ENCODE assay signal across 9 cellular contexts in genomic region chr2:108215794-108216211, GRCh38. TPM values are rescaled to one million over a fixed set of nuclear protein-coding genes. Genes with fewer than 3 reads are reported as not detected.
DNase-seq lines count a peak whose midpoint lies in the region; ATAC-seq and TF ChIP-seq lines count a peak whose summit lies in the region.
"Had no signal": no experiment of that assay in that cellular context is flagged by ENCODE, and none has a peak within 500 bp of the region (broad histone marks: within the 10 kb centered on the region; RNA-seq: fewer than 3 reads in every experiment).

No MANE protein-coding gene starts in this region.

- ATAC-seq in body of pancreas: peak; percentile 79
- no peak for ATAC-seq in HG02571 (IDR thresholded peaks at IDR 0.05; ENCODE audit: unreplicated experiment)
- ATAC-seq in GM18867 (IDR thresholded peaks at IDR 0.05; ENCODE audit: unreplicated experiment): no peak

- no peaks in the 10 kb centered on the region for H3K36me3 ChIP-seq in body of pancreas (replicated peaks in 1 of 2; ENCODE audit: insufficient read depth in 1 of 2, low read depth in 2 of 2)

- DNase-seq in NCI-H1417 (lab: John Stamatoyannopoulos, UW) (peak in 2 of 3 experiments; percentile 19 to 50), NCI-H1417 treated with DMSO at 0.1 percent for 48 hours (lab: John Stamatoyannopoulos, UW) (no peak), NCI-H1092 treated with DMSO at 0.1 percent for 48 hours (lab: John Stamatoyannopoulos, UW) (peak; percentile 30), body of pancreas (peak; percentile 23 to 38 (median 28)), medulla oblongata (ENCODE audit: extremely low spot score) (peak; percentile 40)
- DNase-seq in activated CD4-positive, alpha-beta T cell treated with anti-CD3 and anti-CD28 coated beads for 4 hours: no peak

- peak in 4 of 7 experiments; percentile 30 to 34 (median 34) for TF ChIP-seq CTCF in body of pancreas (IDR thresholded peaks at IDR 0.05)

- H3K4me3 ChIP-seq in body of pancreas: no peak overlapping the region

- intact Hi-C loops in body of pancreas (cut with DNase I): no loop called here

- no peaks in the 10 kb centered on the region for H3K27me3 ChIP-seq in body of pancreas

- no peaks in the 10 kb centered on the region for H3K9me3 ChIP-seq in body of pancreas

- peaks cover 8% of the 10 kb centered on the region for H3K4me1 ChIP-seq in body of pancreas

- H3K27ac ChIP-seq in body of pancreas: peak overlapping the region in 1 of 4 donors; percentile 25

- WGBS in body of pancreas, 2 donors: 23 to 25% methylated on average over 3 of the region's 3 CpGs

- TF ChIP-seq POLR2A in body of pancreas (IDR thresholded peaks at IDR 0.05): no peak

RNA-seq across cellular contexts. Expression of gene SULT1C3, which starts 24.0 kb away (rescaled TPM):
- total RNA-seq in body of pancreas: not detected
- total RNA-seq: pulmonary artery endothelial cell had no signal

Comparison
In these comparisons a context has a peak if more than half of its experiments do, and no peak if none do; other contexts are left out.
1. DNase-seq: peak in NCI-H1417 (2 of 3), NCI-H1092 treated with DMSO at 0.1 percent for 48 hours (single experiment), body of pancreas (4 of 4) and medulla oblongata (single experiment); none in NCI-H1417 treated with DMSO at 0.1 percent for 48 hours (single experiment) and activated CD4-positive, alpha-beta T cell treated with anti-CD3 and anti-CD28 coated beads for 4 hours (0 of 2).